Comparison of ENCODE assay signal across 8 cellular contexts in the genomic region with DNA sequence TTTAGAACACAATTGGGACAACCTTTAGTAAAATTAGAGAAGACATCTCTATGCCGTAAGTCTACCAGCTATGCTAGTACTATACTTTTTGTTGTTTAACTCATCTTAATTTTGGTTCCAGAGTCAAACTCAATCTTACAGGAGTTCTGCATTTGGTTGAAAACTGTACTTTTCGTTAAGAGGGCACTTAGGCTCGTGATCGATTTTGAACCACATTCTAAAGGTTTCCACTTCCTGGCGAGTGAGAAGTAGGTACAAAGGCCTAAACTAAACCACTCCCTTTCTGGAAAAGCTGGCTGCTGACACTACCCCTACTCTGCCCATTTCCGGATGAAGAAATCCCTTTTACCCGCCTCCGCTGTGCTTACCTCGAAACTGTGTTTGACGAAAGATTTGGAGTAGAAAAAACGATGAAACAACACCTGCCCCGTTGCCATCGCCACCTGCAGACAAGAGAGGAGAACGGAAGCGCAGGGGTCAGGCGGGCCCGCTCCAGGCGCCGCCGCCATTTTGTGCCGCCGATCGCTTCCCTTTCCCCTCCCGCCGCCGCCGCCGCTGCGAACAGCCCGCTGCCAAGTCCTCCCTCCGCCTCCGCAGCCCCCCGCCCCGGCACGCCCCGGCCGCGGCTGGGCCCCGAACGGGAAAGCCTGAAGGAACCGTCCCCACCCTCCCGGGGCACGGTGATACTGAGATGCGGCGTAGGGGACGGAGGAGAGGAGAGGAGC. TPM values are rescaled to one million over a fixed set of nuclear protein-coding genes. Genes with fewer than 3 reads are reported as not detected.
DNase-seq lines count a peak whose midpoint lies in the region; ATAC-seq and TF ChIP-seq lines count a peak whose summit lies in the region.

No MANE protein-coding gene starts in this region.

- H3K4me3 Mint-ChIP-seq in activated naive CD4-positive, alpha-beta T cell treated with anti-CD3 and anti-CD28 coated beads, Interleukin-2, amount 50 U/mL, for 24 hours = peak overlapping the region; percentile 92
- H3K4me3 Mint-ChIP-seq in progenitor cell of endocrine pancreas (ENCODE audit: low read depth) = peak overlapping the region; percentile 85

- H3K79me2 ChIP-seq in KMS-11 (ENCODE audit: insufficient read depth, low read depth) = peaks cover 72% of the 10 kb centered on the region

- no peak overlapping the region for H2AFZ ChIP-seq in KMS-11 (ENCODE audit: low read depth)

- H3K9ac ChIP-seq in KMS-11 = peak overlapping the region; percentile 97

- DNase-seq in DMS79 treated with DMSO at 0.1 percent for 48 hours (lab: John Stamatoyannopoulos, UW) (peak; percentile 67), cardiac septum (ENCODE audit: low spot score) (peak; percentile 87), progenitor cell of endocrine pancreas (ENCODE audit: low spot score, unreplicated experiment) (peak; percentile 57)

- H3K4me3 ChIP-seq in KMS-11 (IDR thresholded peaks at IDR 0.05; ENCODE audit: insufficient read depth, low read depth, low read length) = peak overlapping the region; percentile 97
- peak overlapping the region; percentile 94 for H3K4me3 ChIP-seq in urinary bladder (ENCODE audit: low read depth, low read length)

- no peaks in the 10 kb centered on the region for H3K9me3 Mint-ChIP-seq in activated naive CD4-positive, alpha-beta T cell treated with anti-CD3 and anti-CD28 coated beads, Interleukin-2, amount 50 U/mL, for 24 hours
- H3K9me3 Mint-ChIP-seq in progenitor cell of endocrine pancreas (ENCODE audit: low read depth) = no peaks in the 10 kb centered on the region

- H3K27me3 Mint-ChIP-seq in activated naive CD4-positive, alpha-beta T cell treated with anti-CD3 and anti-CD28 coated beads, Interleukin-2, amount 50 U/mL, for 24 hours = no peaks in the 10 kb centered on the region
- H3K27me3 Mint-ChIP-seq in progenitor cell of endocrine pancreas = no peaks in the 10 kb centered on the region

- H3K4me2 ChIP-seq in KMS-11 = peak overlapping the region; percentile 97

- H3K4me1 ChIP-seq in KMS-11 (ENCODE audit: low read depth, poor library complexity, severe bottlenecking) (peaks cover 65% of the 10 kb centered on the region), urinary bladder (ENCODE audit: insufficient read depth) (no peaks in the 10 kb centered on the region)

- peak overlapping the region; percentile 99 for H3K27ac ChIP-seq in KMS-11
- H3K27ac ChIP-seq in urinary bladder (ENCODE audit: low read depth) = peak overlapping the region; percentile 100

- peaks cover 44% of the 10 kb centered on the region for H3K36me3 Mint-ChIP-seq in activated naive CD4-positive, alpha-beta T cell treated with anti-CD3 and anti-CD28 coated beads, Interleukin-2, amount 50 U/mL, for 24 hours
- H3K36me3 Mint-ChIP-seq in progenitor cell of endocrine pancreas (ENCODE audit: insufficient read depth) = peaks cover 33% of the 10 kb centered on the region

- H3K4me1 Mint-ChIP-seq in activated naive CD4-positive, alpha-beta T cell treated with anti-CD3 and anti-CD28 coated beads, Interleukin-2, amount 50 U/mL, for 24 hours = peaks cover 54% of the 10 kb centered on the region
- peaks cover 46% of the 10 kb centered on the region for H3K4me1 Mint-ChIP-seq in progenitor cell of endocrine pancreas (ENCODE audit: low read depth)

- peak overlapping the region; percentile 99 for H3K27ac Mint-ChIP-seq in activated naive CD4-positive, alpha-beta T cell treated with anti-CD3 and anti-CD28 coated beads, Interleukin-2, amount 50 U/mL, for 24 hours
- H3K27ac Mint-ChIP-seq in progenitor cell of endocrine pancreas = peak overlapping the region; percentile 98

- ATAC-seq in GM21529 (IDR thresholded peaks at IDR 0.05; ENCODE audit: unreplicated experiment) (peak; percentile 47), SK-N-SH treated with all-trans-retinoic acid at 6 μM for 48 hours (peak; percentile 68)

- peaks cover 50% of the 10 kb centered on the region for H4K20me1 ChIP-seq in KMS-11 (ENCODE audit: insufficient read depth)

- peaks cover 44% of the 10 kb centered on the region for H3K36me3 ChIP-seq in KMS-11 (ENCODE audit: insufficient read depth)
- H3K36me3 ChIP-seq in urinary bladder (ENCODE audit: insufficient read depth) = peaks cover 2% of the 10 kb centered on the region

- intact Hi-C loops in cardiac septum (cut with DNase I) = no loop called here

- WGBS in urinary bladder = 1% methylated on average over 46 of the region's 46 CpGs

- no peaks in the 10 kb centered on the region for H3K27me3 ChIP-seq in KMS-11 (ENCODE audit: insufficient read depth, low read depth)

- TF ChIP-seq CTCF in KMS-11 (conservative IDR thresholded peaks at IDR 0.05; ENCODE audit: low read depth, low read length) (0 out of 2 replicates have a peak, but pooled peaks have one; percentile 24), progenitor cell of endocrine pancreas (IDR thresholded peaks at IDR 0.05; ENCODE audit: unreplicated experiment) (peak; percentile 42)

TF ChIP-seq in SK-N-SH treated with all-trans-retinoic acid at 6 μM for 48 hours, 23 proteins besides CTCF, POLR2A, EP300 and RAD21:
- TF ChIP-seq, protein P1, sequence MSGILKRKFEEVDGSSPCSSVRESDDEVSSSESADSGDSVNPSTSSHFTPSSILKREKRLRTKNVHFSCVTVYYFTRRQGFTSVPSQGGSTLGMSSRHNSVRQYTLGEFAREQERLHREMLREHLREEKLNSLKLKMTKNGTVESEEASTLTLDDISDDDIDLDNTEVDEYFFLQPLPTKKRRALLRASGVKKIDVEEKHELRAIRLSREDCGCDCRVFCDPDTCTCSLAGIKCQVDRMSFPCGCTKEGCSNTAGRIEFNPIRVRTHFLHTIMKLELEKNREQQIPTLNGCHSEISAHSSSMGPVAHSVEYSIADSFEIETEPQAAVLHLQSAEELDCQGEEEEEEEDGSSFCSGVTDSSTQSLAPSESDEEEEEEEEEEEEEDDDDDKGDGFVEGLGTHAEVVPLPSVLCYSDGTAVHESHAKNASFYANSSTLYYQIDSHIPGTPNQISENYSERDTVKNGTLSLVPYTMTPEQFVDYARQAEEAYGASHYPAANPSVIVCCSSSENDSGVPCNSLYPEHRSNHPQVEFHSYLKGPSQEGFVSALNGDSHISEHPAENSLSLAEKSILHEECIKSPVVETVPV (CRISPR knock-in tag; IDR thresholded peaks at IDR 0.05) = no peak
- no peak for TF ChIP-seq OSR1 (CRISPR knock-in tag; IDR thresholded peaks at IDR 0.05)

RNA-seq across cellular contexts. Expression of a gene that starts 0.7 kb away (rescaled TPM):
- total RNA-seq in cardiac septum (41.7 TPM), progenitor cell of endocrine pancreas (155 and 157 TPM in 2 replicates), urinary bladder (214 TPM)
- polyA plus RNA-seq in urinary bladder = 68.1 TPM

Comparison
In these comparisons a context has a peak if more than half of its experiments do, and no peak if none do; other contexts are left out.
1. Peak in every context shown above with its lines: DNase-seq, ATAC-seq, H3K4me3 ChIP-seq and H3K27ac ChIP-seq.